ENCODE assay signal across 15 cellular contexts in the genomic region with DNA sequence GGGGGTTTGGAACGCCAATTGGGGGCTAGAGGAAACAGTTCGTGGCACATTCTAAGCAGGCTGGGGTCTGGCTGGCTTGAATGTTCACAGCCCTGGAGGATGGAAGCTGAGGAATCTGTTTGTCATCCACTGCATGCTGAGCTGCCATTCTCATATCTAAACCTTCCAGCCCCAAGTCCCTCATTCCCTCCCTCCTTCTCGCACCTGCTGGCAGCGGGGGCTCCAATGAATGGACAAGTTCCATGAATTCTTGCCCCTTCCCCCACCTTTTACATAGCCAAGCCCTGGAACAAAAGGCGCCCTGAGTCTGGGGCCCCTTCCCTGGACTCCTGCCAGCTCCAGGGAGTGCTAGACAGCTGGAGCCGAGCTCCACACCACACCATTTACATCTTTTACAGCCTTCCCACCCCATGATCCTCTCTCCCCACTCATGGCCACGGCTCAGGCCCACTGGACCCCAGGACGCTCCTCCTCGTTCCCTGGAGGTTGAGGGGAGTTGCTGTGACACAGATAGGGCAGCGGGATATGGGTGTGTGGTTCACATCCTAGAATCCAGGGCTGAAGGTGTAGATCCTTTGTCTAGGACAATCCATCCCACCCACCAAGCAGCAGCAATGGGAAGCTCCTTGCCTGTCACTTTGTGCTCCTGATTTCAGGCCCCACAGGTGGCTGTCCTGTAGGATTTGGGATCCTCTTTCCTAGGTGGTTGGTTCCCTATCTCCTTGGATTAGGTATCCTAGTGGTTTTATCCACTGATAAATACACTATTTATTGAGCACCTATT. TPM values are rescaled to one million over a fixed set of nuclear protein-coding genes. Genes with fewer than 3 reads are reported as not detected.
DNase-seq lines count a peak whose midpoint lies in the region; ATAC-seq lines count a peak whose summit lies in the region.
"Had no signal": no experiment of that assay in that cellular context is flagged by ENCODE, and none has a peak within 500 bp of the region (broad histone marks: within the 10 kb centered on the region; RNA-seq: fewer than 3 reads in every experiment).

No MANE protein-coding gene starts in this region.

- H3K36me3 ChIP-seq in iPS-15b (ENCODE audit: control insufficient read depth, insufficient read depth, low read length), result no peaks in the 10 kb centered on the region

- no peaks in the 10 kb centered on the region for H3K27me3 ChIP-seq in iPS-15b (ENCODE audit: control insufficient read depth, insufficient read depth, low read length)

- peak overlapping the region; percentile 50 for H3K4me3 ChIP-seq in iPS-15b (ENCODE audit: low read depth, low read length)
- H3K4me3 ChIP-seq: coronary artery had no signal

- H3K36me3 Mint-ChIP-seq in stimulated activated naive B cell treated with anti-CD40 and anti-IgM and Interleukin-4, amounts not matched to agents 10 μg/mL and 1 μg/mL and 100 μg/mL, for 72 hours, result no peaks in the 10 kb centered on the region
- no peaks in the 10 kb centered on the region for H3K36me3 Mint-ChIP-seq in natural killer cell treated with Interleukin-12 subunit alpha and Interleukin-12 subunit beta and Interleukin-15 and Interleukin-18, amount 100 ng/mL, for 72 hours
- H3K36me3 Mint-ChIP-seq: activated CD8-positive, alpha-beta memory T cell treated with anti-CD3 and anti-CD28 coated beads, Interleukin-2, amount 10 ng/mL, durations not matched to agents 7 days and 5 days; activated naive CD8-positive, alpha-beta T cell treated with anti-CD3 and anti-CD28 coated beads for 36 hours had no signal

- no peak overlapping the region for H3K4me3 Mint-ChIP-seq in stimulated activated naive B cell treated with anti-CD40 and anti-IgM and Interleukin-4, amounts not matched to agents 10 μg/mL and 1 μg/mL and 100 μg/mL, for 72 hours
- no peak overlapping the region for H3K4me3 Mint-ChIP-seq in natural killer cell treated with Interleukin-12 subunit alpha and Interleukin-12 subunit beta and Interleukin-15 and Interleukin-18, amount 100 ng/mL, for 72 hours
- H3K4me3 Mint-ChIP-seq: activated CD8-positive, alpha-beta memory T cell treated with anti-CD3 and anti-CD28 coated beads, Interleukin-2, amount 10 ng/mL, durations not matched to agents 7 days and 5 days; activated naive CD8-positive, alpha-beta T cell treated with anti-CD3 and anti-CD28 coated beads for 36 hours; nephron progenitor cell had no signal

- H3K9me3 Mint-ChIP-seq in stimulated activated naive B cell treated with anti-CD40 and anti-IgM and Interleukin-4, amounts not matched to agents 10 μg/mL and 1 μg/mL and 100 μg/mL, for 72 hours, result no peaks in the 10 kb centered on the region
- no peaks in the 10 kb centered on the region for H3K9me3 Mint-ChIP-seq in natural killer cell treated with Interleukin-12 subunit alpha and Interleukin-12 subunit beta and Interleukin-15 and Interleukin-18, amount 100 ng/mL, for 72 hours
- H3K9me3 Mint-ChIP-seq: activated naive CD8-positive, alpha-beta T cell treated with anti-CD3 and anti-CD28 coated beads for 36 hours; nephron progenitor cell had no signal

- peak overlapping the region; percentile 41 for H3K9ac ChIP-seq in iPS-15b (ENCODE audit: low read depth, low read length)

- peaks cover 21% of the 10 kb centered on the region for H3K4me1 ChIP-seq in iPS-15b (ENCODE audit: control insufficient read depth, insufficient read depth, low read length)

- ATAC-seq in stimulated activated naive B cell treated with anti-CD40 and anti-IgM and Interleukin-4, amounts not matched to agents 10 μg/mL and 1 μg/mL and 100 μg/mL, for 72 hours (replicated peaks), result no peak
- no peak for ATAC-seq in GM19467 (IDR thresholded peaks at IDR 0.05; ENCODE audit: unreplicated experiment)
- ATAC-seq in natural killer cell treated with Interleukin-12 subunit alpha and Interleukin-12 subunit beta and Interleukin-15 and Interleukin-18, amount 100 ng/mL, for 72 hours, result no peak
- ATAC-seq: activated CD8-positive, alpha-beta memory T cell treated with anti-CD3 and anti-CD28 coated beads, Interleukin-2, amount 10 ng/mL, durations not matched to agents 7 days and 5 days; Panc1 had no signal

- DNase-seq in NCI-H82 (lab: John Stamatoyannopoulos, UW), result peak; percentile 65
- DNase-seq in NCI-H82 treated with DMSO at 0.1 percent for 48 hours (lab: John Stamatoyannopoulos, UW; ENCODE audit: unreplicated experiment), result no peak
- peak; percentile 29 for DNase-seq in NCI-H748 treated with DMSO at 0.1 percent for 48 hours (lab: John Stamatoyannopoulos, UW)
- DNase-seq in stimulated activated naive B cell treated with anti-CD40 and anti-IgM and Interleukin-4, amounts not matched to agents 10 μg/mL and 1 μg/mL and 100 μg/mL, for 72 hours, result no peak
- DNase-seq in natural killer cell treated with Interleukin-12 subunit alpha and Interleukin-12 subunit beta and Interleukin-15 and Interleukin-18, amount 100 ng/mL, for 72 hours (ENCODE audit: low spot score), result no peak
- no peak for DNase-seq in activated CD4-positive, CD25-positive, alpha-beta regulatory T cell treated with anti-CD3 and anti-CD28 coated beads, Interleukin-2, amount 50 U/mL, for 72 hours
- DNase-seq: activated CD8-positive, alpha-beta memory T cell treated with anti-CD3 and anti-CD28 coated beads, Interleukin-2, amount 10 ng/mL, durations not matched to agents 7 days and 5 days; activated naive CD8-positive, alpha-beta T cell treated with anti-CD3 and anti-CD28 coated beads for 36 hours; nephron progenitor cell had no signal

- peak overlapping the region; percentile 2 for H3K27ac Mint-ChIP-seq in stimulated activated naive B cell treated with anti-CD40 and anti-IgM and Interleukin-4, amounts not matched to agents 10 μg/mL and 1 μg/mL and 100 μg/mL, for 72 hours
- H3K27ac Mint-ChIP-seq in natural killer cell treated with Interleukin-12 subunit alpha and Interleukin-12 subunit beta and Interleukin-15 and Interleukin-18, amount 100 ng/mL, for 72 hours, result no peak overlapping the region
- H3K27ac Mint-ChIP-seq: activated CD8-positive, alpha-beta memory T cell treated with anti-CD3 and anti-CD28 coated beads, Interleukin-2, amount 10 ng/mL, durations not matched to agents 7 days and 5 days; activated naive CD8-positive, alpha-beta T cell treated with anti-CD3 and anti-CD28 coated beads for 36 hours; nephron progenitor cell had no signal

- peaks cover 19 to 23% of the 10 kb centered on the region in 2 donors for H3K27me3 Mint-ChIP-seq in stimulated activated naive B cell treated with anti-CD40 and anti-IgM and Interleukin-4, amounts not matched to agents 10 μg/mL and 1 μg/mL and 100 μg/mL, for 72 hours
- peaks cover 14 to 18% of the 10 kb centered on the region in 2 donors for H3K27me3 Mint-ChIP-seq in natural killer cell treated with Interleukin-12 subunit alpha and Interleukin-12 subunit beta and Interleukin-15 and Interleukin-18, amount 100 ng/mL, for 72 hours

- H3K4me1 Mint-ChIP-seq in stimulated activated naive B cell treated with anti-CD40 and anti-IgM and Interleukin-4, amounts not matched to agents 10 μg/mL and 1 μg/mL and 100 μg/mL, for 72 hours, result no peaks in the 10 kb centered on the region
- H3K4me1 Mint-ChIP-seq in natural killer cell treated with Interleukin-12 subunit alpha and Interleukin-12 subunit beta and Interleukin-15 and Interleukin-18, amount 100 ng/mL, for 72 hours (ENCODE audit: low read depth in 2 of 2), result no peaks in the 10 kb centered on the region
- H3K4me1 Mint-ChIP-seq: activated CD8-positive, alpha-beta memory T cell treated with anti-CD3 and anti-CD28 coated beads, Interleukin-2, amount 10 ng/mL, durations not matched to agents 7 days and 5 days; activated naive CD8-positive, alpha-beta T cell treated with anti-CD3 and anti-CD28 coated beads for 36 hours had no signal

- H3K9me3 ChIP-seq in iPS-15b (ENCODE audit: control insufficient read depth, insufficient read depth, low read length), result no peaks in the 10 kb centered on the region

RNA-seq across cellular contexts. Expression of gene VRTN, which starts 21.7 kb away (rescaled TPM):
- not detected for total RNA-seq in natural killer cell treated with Interleukin-12 subunit alpha and Interleukin-12 subunit beta and Interleukin-15 and Interleukin-18, amount 100 ng/mL, for 72 hours
- total RNA-seq: activated CD8-positive, alpha-beta memory T cell treated with anti-CD3 and anti-CD28 coated beads, Interleukin-2, amount 10 ng/mL, durations not matched to agents 7 days and 5 days; activated naive CD8-positive, alpha-beta T cell treated with anti-CD3 and anti-CD28 coated beads for 36 hours; kidney epithelial cell; ureter had no signal

RNA-seq across cellular contexts. Expression of gene ABCD4, which starts 23.8 kb away (rescaled TPM):
- 10 to 100 TPM; 47.7 to 72.8 TPM for total RNA-seq in natural killer cell treated with Interleukin-12 subunit alpha and Interleukin-12 subunit beta and Interleukin-15 and Interleukin-18, amount 100 ng/mL, for 72 hours

Comparison
In these comparisons a context has a peak if more than half of its experiments do, and no peak if none do; other contexts are left out.
1. DNase-seq: peak in NCI-H82 (single experiment) and NCI-H748 treated with DMSO at 0.1 percent for 48 hours (single experiment); none in NCI-H82 treated with DMSO at 0.1 percent for 48 hours (single experiment), stimulated activated naive B cell treated with anti-CD40 and anti-IgM and Interleukin-4, amounts not matched to agents 10 μg/mL and 1 μg/mL and 100 μg/mL, for 72 hours (single experiment), natural killer cell treated with Interleukin-12 subunit alpha and Interleukin-12 subunit beta and Interleukin-15 and Interleukin-18, amount 100 ng/mL, for 72 hours (single experiment) and activated CD4-positive, CD25-positive, alpha-beta regulatory T cell treated with anti-CD3 and anti-CD28 coated beads, Interleukin-2, amount 50 U/mL, for 72 hours (single experiment).